13 cellular contexts compared by ENCODE assay signal in the genomic region with DNA sequence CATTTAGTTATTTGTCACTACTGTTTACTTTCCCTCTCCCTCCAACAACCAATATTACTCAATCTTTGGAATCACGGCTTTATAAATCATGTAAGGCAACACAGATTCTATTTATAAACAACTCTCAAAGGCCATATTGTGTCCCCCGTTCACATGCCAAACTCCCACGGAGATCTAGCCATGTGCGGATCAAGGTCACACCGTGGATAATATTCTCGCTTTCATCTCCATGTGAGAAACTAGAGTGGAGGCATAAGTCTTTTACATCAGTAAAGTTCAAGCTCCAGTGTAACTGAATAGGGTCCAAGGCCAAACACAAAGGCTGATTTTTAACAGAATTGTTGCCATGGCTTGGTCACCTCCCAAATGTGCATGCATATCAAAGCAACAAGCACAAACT.
DNase-seq lines count a peak whose midpoint lies in the region; ATAC-seq and TF ChIP-seq lines count a peak whose summit lies in the region.
"Had no signal": no experiment of that assay in that cellular context is flagged by ENCODE, and none has a peak within 500 bp of the region (broad histone marks: within the 10 kb centered on the region; RNA-seq: fewer than 3 reads in every experiment).

No MANE protein-coding gene starts in this region.

- H3K4me1 Mint-ChIP-seq in glutamatergic neuron (ENCODE audit: low read depth, unreplicated experiment) = peaks cover 15% of the 10 kb centered on the region

- intact Hi-C loops in testis (cut with DNase I; ENCODE audit: low total_unique reads) (no loop called here), left colon (cut with DNase I, micrococcal nuclease) (no loop called here)

- H3K27me3 ChIP-seq in testis = no peaks in the 10 kb centered on the region
- H3K27me3 ChIP-seq: SJSA1 had no signal

- 35 to 65% methylated on average over 6 of the region's 6 CpGs for WGBS in testis, 2 donors

- no peak for TF ChIP-seq CTCF in glutamatergic neuron (IDR thresholded peaks at IDR 0.05; ENCODE audit: partially characterized antibody, unreplicated experiment)
- TF ChIP-seq CTCF in testis (IDR thresholded peaks at IDR 0.05) = no peak

- no peak overlapping the region for H3K4me3 Mint-ChIP-seq in glutamatergic neuron (ENCODE audit: unreplicated experiment)

- peaks cover 5% of the 10 kb centered on the region for H3K4me1 ChIP-seq in testis
- H3K4me1 ChIP-seq: SJSA1 had no signal

- no peaks in the 10 kb centered on the region for H3K9me3 ChIP-seq in testis
- H3K9me3 ChIP-seq: SJSA1 had no signal

- peak; percentile 32 for DNase-seq in DMS53 (lab: John Stamatoyannopoulos, UW)
- DNase-seq in DMS53 treated with DMSO at 0.1 percent for 48 hours (lab: John Stamatoyannopoulos, UW; ENCODE audit: unreplicated experiment) = no peak
- peak; percentile 7 for DNase-seq in HT-29 (ENCODE audit: low spot score)
- DNase-seq in glutamatergic neuron = no peak
- DNase-seq in testis = peak; percentile 73
- no peak for DNase-seq in left colon
- DNase-seq: GF-D8, H7, NCI-H2029 had no signal

- no peak overlapping the region for H3K4me3 ChIP-seq in testis
- H3K4me3 ChIP-seq: SJSA1 had no signal

- peak overlapping the region; percentile 13 for H3K27ac Mint-ChIP-seq in glutamatergic neuron (ENCODE audit: unreplicated experiment)

- H3K27me3 Mint-ChIP-seq in glutamatergic neuron (ENCODE audit: unreplicated experiment) = peaks cover 3% of the 10 kb centered on the region

- ATAC-seq in left colon (no peak), HG03521 (IDR thresholded peaks at IDR 0.05; ENCODE audit: unreplicated experiment) (no peak), SK-N-SH treated with all-trans-retinoic acid at 6 μM for 48 hours (no peak)

- H3K9me3 Mint-ChIP-seq in glutamatergic neuron (ENCODE audit: unreplicated experiment) = peaks cover 9% of the 10 kb centered on the region

- no peaks in the 10 kb centered on the region for H3K36me3 ChIP-seq in testis (ENCODE audit: low read depth, missing control alignments)
- H3K36me3 ChIP-seq: SJSA1 had no signal

- no peak overlapping the region for H3K27ac ChIP-seq in testis
- H3K27ac ChIP-seq: 22Rv1, SJSA1 had no signal

- H3K36me3 Mint-ChIP-seq in glutamatergic neuron (ENCODE audit: unreplicated experiment) = peaks cover 4% of the 10 kb centered on the region

- no peak for TF ChIP-seq POLR2A in testis (IDR thresholded peaks at IDR 0.05)

TF ChIP-seq in SK-N-SH treated with all-trans-retinoic acid at 6 μM for 48 hours, 23 proteins besides CTCF, POLR2A, EP300 and RAD21:
- TF ChIP-seq TOX (CRISPR knock-in tag; IDR thresholded peaks at IDR 0.05; ENCODE audit: borderline replicate concordance) = no peak
- TF ChIP-seq, protein P1, sequence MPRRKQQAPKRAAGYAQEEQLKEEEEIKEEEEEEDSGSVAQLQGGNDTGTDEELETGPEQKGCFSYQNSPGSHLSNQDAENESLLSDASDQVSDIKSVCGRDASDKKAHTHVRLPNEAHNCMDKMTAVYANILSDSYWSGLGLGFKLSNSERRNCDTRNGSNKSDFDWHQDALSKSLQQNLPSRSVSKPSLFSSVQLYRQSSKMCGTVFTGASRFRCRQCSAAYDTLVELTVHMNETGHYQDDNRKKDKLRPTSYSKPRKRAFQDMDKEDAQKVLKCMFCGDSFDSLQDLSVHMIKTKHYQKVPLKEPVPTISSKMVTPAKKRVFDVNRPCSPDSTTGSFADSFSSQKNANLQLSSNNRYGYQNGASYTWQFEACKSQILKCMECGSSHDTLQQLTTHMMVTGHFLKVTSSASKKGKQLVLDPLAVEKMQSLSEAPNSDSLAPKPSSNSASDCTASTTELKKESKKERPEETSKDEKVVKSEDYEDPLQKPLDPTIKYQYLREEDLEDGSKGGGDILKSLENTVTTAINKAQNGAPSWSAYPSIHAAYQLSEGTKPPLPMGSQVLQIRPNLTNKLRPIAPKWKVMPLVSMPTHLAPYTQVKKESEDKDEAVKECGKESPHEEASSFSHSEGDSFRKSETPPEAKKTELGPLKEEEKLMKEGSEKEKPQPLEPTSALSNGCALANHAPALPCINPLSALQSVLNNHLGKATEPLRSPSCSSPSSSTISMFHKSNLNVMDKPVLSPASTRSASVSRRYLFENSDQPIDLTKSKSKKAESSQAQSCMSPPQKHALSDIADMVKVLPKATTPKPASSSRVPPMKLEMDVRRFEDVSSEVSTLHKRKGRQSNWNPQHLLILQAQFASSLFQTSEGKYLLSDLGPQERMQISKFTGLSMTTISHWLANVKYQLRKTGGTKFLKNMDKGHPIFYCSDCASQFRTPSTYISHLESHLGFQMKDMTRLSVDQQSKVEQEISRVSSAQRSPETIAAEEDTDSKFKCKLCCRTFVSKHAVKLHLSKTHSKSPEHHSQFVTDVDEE (CRISPR knock-in tag; IDR thresholded peaks at IDR 0.05) = no peak
TF ChIP-seq in SK-N-SH treated with all-trans-retinoic acid at 6 μM for 48 hours: peak in this region for 0.

Comparison
In these comparisons a context has a peak if more than half of its experiments do, and no peak if none do; other contexts are left out.
1. DNase-seq: peak in DMS53 (single experiment), HT-29 (single experiment) and testis (single experiment); none in DMS53 treated with DMSO at 0.1 percent for 48 hours (single experiment), glutamatergic neuron (single experiment) and left colon (0 of 2).